24 cellular contexts compared by ENCODE assay signal in the genomic region with DNA sequence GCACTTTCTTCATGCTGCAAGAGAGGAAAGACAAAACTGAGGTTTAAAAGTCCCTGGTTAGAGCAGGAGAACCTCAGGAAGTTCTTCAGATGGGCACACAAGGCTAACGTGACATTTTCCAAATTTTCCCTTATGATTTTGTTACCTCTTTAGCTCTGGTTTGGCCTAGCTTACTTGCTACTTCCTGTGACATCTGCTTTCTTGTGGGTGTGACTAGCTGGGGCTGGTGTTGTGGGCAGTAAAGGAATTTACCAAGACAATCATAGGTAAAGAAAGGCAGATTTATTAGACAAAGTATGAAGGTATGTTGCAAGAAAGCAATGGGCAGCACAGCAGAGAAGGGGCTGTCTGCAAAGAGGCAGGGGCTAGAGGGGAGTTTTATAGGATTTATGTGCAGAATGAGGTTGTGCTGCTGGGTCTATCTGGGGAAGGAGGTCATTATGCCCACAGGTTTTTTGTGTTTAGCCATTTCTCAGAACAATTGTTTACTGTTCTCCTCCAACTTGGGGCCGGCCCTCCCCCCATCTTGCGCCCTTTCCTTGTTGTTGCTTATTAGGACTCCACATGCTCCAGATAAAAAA. TPM values are rescaled to one million over a fixed set of nuclear protein-coding genes. Genes with fewer than 3 reads are reported as not detected.
"Had no signal": no experiment of that assay in that cellular context is flagged by ENCODE, and none has a peak within 500 bp of the region (broad histone marks: within the 10 kb centered on the region; RNA-seq: fewer than 3 reads in every experiment).

No MANE protein-coding gene starts in this region.

- H3K27ac Mint-ChIP-seq: mesothelial cell of epicardium, neural progenitor cell had no signal

- H3K4me1 ChIP-seq: neural progenitor cell, prostate gland, right atrium auricular region, upper lobe of left lung had no signal

- H3K4me3 ChIP-seq: lung, neural progenitor cell, prostate gland, right atrium auricular region, SK-N-MC, thoracic aorta, upper lobe of left lung had no signal

- H3K4me3 Mint-ChIP-seq: activated T-cell treated with anti-CD3 and anti-CD28 coated beads, Interleukin-2, amount 50 U/mL, for 4 hours; mesothelial cell of epicardium; neural progenitor cell had no signal

- H3K9me3 Mint-ChIP-seq: activated T-cell treated with anti-CD3 and anti-CD28 coated beads, Interleukin-2, amount 50 U/mL, for 4 hours had no signal

- H3K9me3 ChIP-seq: prostate gland, right atrium auricular region, thoracic aorta, upper lobe of left lung had no signal

- H3K4me1 Mint-ChIP-seq: mesothelial cell of epicardium, neural progenitor cell had no signal

- H3K36me3 Mint-ChIP-seq: activated naive CD4-positive, alpha-beta T cell treated with anti-CD3 and anti-CD28 coated beads, Interleukin-2, amount 50 U/mL, for 72 hours; mesothelial cell of epicardium had no signal

- H3K27me3 ChIP-seq: neural progenitor cell, right atrium auricular region, upper lobe of left lung had no signal

- DNase-seq: activated CD4-positive, alpha-beta T cell treated with anti-CD3 and anti-CD28 coated beads, Interleukin-2, amount 50 U/mL, for 48 hours; activated effector memory CD4-positive, alpha-beta T cell treated with anti-CD3 and anti-CD28 coated beads, Interleukin-2, amount 50 U/mL, for 16 hours; activated T-cell treated with anti-CD3 and anti-CD28 coated beads, Interleukin-2, amount 50 U/mL, for 4 hours; amygdala; foreskin fibroblast; glutamatergic neuron; hippocampal formation; islet precursor cell; upper lobe of left lung had no signal

- H3K27ac ChIP-seq: epithelial cell of prostate, neural progenitor cell, prostate gland, right atrium auricular region, SK-N-MC, thoracic aorta, upper lobe of left lung had no signal

- ATAC-seq: activated CD4-positive, CD25-positive, alpha-beta regulatory T cell treated with anti-CD3 and anti-CD28 coated beads, Interleukin-2, amount 50 U/mL, for 24 hours; activated T-cell treated with anti-CD3 and anti-CD28 coated beads, Interleukin-2, amount 50 U/mL, for 4 hours; left lobe of liver had no signal

- H3K36me3 ChIP-seq: neural progenitor cell, prostate gland, right atrium auricular region, thoracic aorta, upper lobe of left lung had no signal

RNA-seq across cellular contexts. Expression of gene TNP1, which starts 6.7 kb away (rescaled TPM):
- total RNA-seq: activated naive CD4-positive, alpha-beta T cell treated with anti-CD3 and anti-CD28 coated beads, Interleukin-2, amount 50 U/mL, for 72 hours; activated T-cell treated with anti-CD3 and anti-CD28 coated beads, Interleukin-2, amount 50 U/mL, for 4 hours; cardiac septum; dermis microvascular lymphatic vessel endothelial cell; left lobe of liver; lung; mesothelial cell of epicardium; osteocyte; right atrium auricular region; skeletal muscle tissue; thoracic aorta; upper lobe of left lung had no signal
- polyA plus RNA-seq: lung had no signal
